Comparison of ENCODE assay signal across 16 cellular contexts in the genomic region with DNA sequence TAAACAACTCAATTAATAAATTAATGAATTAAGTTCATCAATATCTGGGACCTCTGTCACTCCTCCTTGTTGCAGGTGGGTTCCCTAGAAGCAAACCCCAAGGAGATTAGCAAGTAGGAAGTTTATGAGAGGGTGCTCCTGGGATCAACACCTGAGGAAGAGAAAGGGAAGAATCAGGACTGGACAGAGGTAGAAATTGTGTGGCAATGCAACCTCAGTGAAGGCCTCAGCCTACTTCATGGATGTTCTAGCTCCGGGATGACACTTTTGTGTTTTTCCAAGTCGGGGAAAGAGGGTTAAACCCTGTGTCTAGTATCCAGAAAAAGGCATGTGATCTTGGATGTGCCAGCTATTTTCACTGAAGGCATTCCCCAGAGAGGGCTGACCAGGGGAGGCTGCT. TPM values are rescaled to one million over a fixed set of nuclear protein-coding genes. Genes with fewer than 3 reads are reported as not detected.
DNase-seq lines count a peak whose midpoint lies in the region; ATAC-seq and TF ChIP-seq lines count a peak whose summit lies in the region.
"Had no signal": no experiment of that assay in that cellular context is flagged by ENCODE, and none has a peak within 500 bp of the region (broad histone marks: within the 10 kb centered on the region; RNA-seq: fewer than 3 reads in every experiment).

No MANE protein-coding gene starts in this region.

- 87% methylated on average over 2 of the region's 2 CpGs for WGBS in esophagus muscularis mucosa
- WGBS in ovary, 3 donors: 85 to 98% (median 88%) methylated on average over 2 of the region's 2 CpGs

- intact Hi-C loops in esophagus muscularis mucosa (cut with DNase I) (no loop called here), vagina (cut with DNase I) (no loop called here), upper lobe of right lung (cut with DNase I) (no loop called here), ovary (cut with DNase I) (no loop called here)

- H3K4me3 ChIP-seq in esophagus muscularis mucosa (no peak overlapping the region), muscle layer of colon (ENCODE audit: low read depth in 1 of 2, low read length in 2 of 2) (no peak overlapping the region), stomach smooth muscle (ENCODE audit: low read length in 2 of 2) (peak overlapping the region in 1 of 2 donors; percentile 8), vagina (no peak overlapping the region), upper lobe of right lung (no peak overlapping the region), ovary (no peak overlapping the region)
- H3K4me3 ChIP-seq: A549 had no signal

- DNase-seq in esophagus muscularis mucosa (ENCODE audit: extremely low spot score) (no peak), vagina (ENCODE audit: extremely low spot score in 2 of 2) (no peak), upper lobe of right lung (no peak), ovary (no peak), erythroblast (lab: John Stamatoyannopoulos, UW) (no peak)
- DNase-seq: BE2C; Caco-2; CD8-positive, alpha-beta T cell; DMS53; GF-D8; HCEC 1CT; HFFc6 had no signal

- H3K27me3 ChIP-seq in esophagus muscularis mucosa (no peaks in the 10 kb centered on the region), muscle layer of colon (ENCODE audit: control insufficient read depth in 1 of 2, insufficient read depth in 2 of 2, low read length in 2 of 2) (no peaks in the 10 kb centered on the region), stomach smooth muscle (ENCODE audit: control insufficient read depth in 1 of 2, insufficient read depth in 2 of 2, low read length in 2 of 2) (no peaks in the 10 kb centered on the region), vagina (no peaks in the 10 kb centered on the region), upper lobe of right lung (no peaks in the 10 kb centered on the region), ovary (no peaks in the 10 kb centered on the region)

- H3K36me3 ChIP-seq in esophagus muscularis mucosa (no peaks in the 10 kb centered on the region), muscle layer of colon (ENCODE audit: insufficient read depth, low read length) (no peaks in the 10 kb centered on the region), stomach smooth muscle (ENCODE audit: control insufficient read depth in 2 of 2, insufficient read depth in 2 of 2, low read length in 2 of 2) (peaks cover 0 to under 1% of the 10 kb centered on the region in 2 donors), vagina (no peaks in the 10 kb centered on the region), upper lobe of right lung (no peaks in the 10 kb centered on the region), ovary (no peaks in the 10 kb centered on the region)
- H3K36me3 ChIP-seq: BE2C had no signal

- H3K27ac ChIP-seq in esophagus muscularis mucosa (replicated peaks in 1 of 4): peak overlapping the region; percentile 88 to 96 (median 92)
- H3K27ac ChIP-seq in muscle layer of colon (ENCODE audit: low read depth, low read length): peak overlapping the region; percentile 92
- peak overlapping the region; percentile 86 for H3K27ac ChIP-seq in stomach smooth muscle (ENCODE audit: low read length)
- peak overlapping the region; percentile 46 for H3K27ac ChIP-seq in vagina
- no peak overlapping the region for H3K27ac ChIP-seq in upper lobe of right lung
- peak overlapping the region in 1 of 2 donors; percentile 13 for H3K27ac ChIP-seq in ovary
- H3K27ac ChIP-seq: A549 had no signal

- H3K9me3 ChIP-seq in esophagus muscularis mucosa (no peaks in the 10 kb centered on the region), muscle layer of colon (ENCODE audit: low read length) (no peaks in the 10 kb centered on the region), stomach smooth muscle (ENCODE audit: control insufficient read depth in 2 of 2, low read length in 2 of 2) (no peaks in the 10 kb centered on the region), vagina (no peaks in the 10 kb centered on the region), upper lobe of right lung (no peaks in the 10 kb centered on the region), ovary (no peaks in the 10 kb centered on the region)
- H3K9me3 ChIP-seq: A549, BE2C, Caco-2 had no signal

- no peak for TF ChIP-seq CTCF in esophagus muscularis mucosa (IDR thresholded peaks at IDR 0.05)
- no peak for TF ChIP-seq CTCF in vagina (IDR thresholded peaks at IDR 0.05)
- no peak for TF ChIP-seq CTCF in upper lobe of right lung (IDR thresholded peaks at IDR 0.05)
- no peak for TF ChIP-seq CTCF in ovary (IDR thresholded peaks at IDR 0.05)

- H3K4me1 ChIP-seq in esophagus muscularis mucosa (peaks cover 45 to 100% (median 95%) of the 10 kb centered on the region in 4 donors), muscle layer of colon (ENCODE audit: insufficient read depth, low read length) (peaks cover 86% of the 10 kb centered on the region), stomach smooth muscle (ENCODE audit: control insufficient read depth, insufficient read depth, low read length) (peaks cover 45% of the 10 kb centered on the region), vagina (peaks cover 32% of the 10 kb centered on the region), upper lobe of right lung (peaks cover 4% of the 10 kb centered on the region), ovary (ENCODE audit: insufficient read depth) (peaks cover 17% of the 10 kb centered on the region)
- H3K4me1 ChIP-seq: A549, BE2C, Caco-2 had no signal

- no peak for ATAC-seq in upper lobe of right lung
- ATAC-seq: A549; CD8-positive, alpha-beta T cell; HepG2 had no signal

- H3K9ac ChIP-seq in muscle layer of colon (ENCODE audit: low read length) (no peak overlapping the region), stomach smooth muscle (ENCODE audit: low read length in 2 of 2) (no peak overlapping the region)

- TF ChIP-seq POLR2A in esophagus muscularis mucosa (IDR thresholded peaks at IDR 0.05; ENCODE audit: low read depth) (no peak), vagina (IDR thresholded peaks at IDR 0.05) (no peak), ovary (IDR thresholded peaks at IDR 0.05) (no peak), erythroblast (IDR thresholded peaks at IDR 0.05; ENCODE audit: low read length) (no peak)

- no peak for TF ChIP-seq EP300 in esophagus muscularis mucosa (IDR thresholded peaks at IDR 0.05)
- no peak for TF ChIP-seq EP300 in ovary (IDR thresholded peaks at IDR 0.05)

RNA-seq across cellular contexts. Expression of a gene that starts 23.2 kb away (rescaled TPM):
- total RNA-seq in esophagus muscularis mucosa (100 to 1,000 TPM; 115 to 147 (median 126) TPM), vagina (38.5 TPM), upper lobe of right lung (72.0 TPM), ovary (10 to 100 TPM; 24.6 to 92.3 (median 69.5) TPM)
- 10 to 100 TPM; 25.9 to 96.6 TPM for polyA plus RNA-seq in ovary
- total RNA-seq: Caco-2; CD8-positive, alpha-beta T cell; HepG2 had no signal
- polyA plus RNA-seq: HepG2 had no signal
